ENCODE assay signal across 1 cellular context in genomic region chr14:23319746-23320583, GRCh38.
TF ChIP-seq lines count a peak whose summit lies in the region.

No MANE protein-coding gene starts in this region.

TF ChIP-seq in A549, 52 proteins besides CTCF, POLR2A, EP300 and RAD21:
- no peak for TF ChIP-seq MAX (IDR thresholded peaks at IDR 0.05)
- no peak for TF ChIP-seq NFE2L2 (conservative IDR thresholded peaks at IDR 0.05; ENCODE audit: low read length)
- TF ChIP-seq TFCP2L1 (CRISPR knock-in tag; IDR thresholded peaks at IDR 0.05), result no peak
- no peak for TF ChIP-seq JUNB (IDR thresholded peaks at IDR 0.05)
- TF ChIP-seq KDM5A (IDR thresholded peaks at IDR 0.05), result no peak
- TF ChIP-seq HOXB13 (CRISPR knock-in tag; IDR thresholded peaks at IDR 0.05; ENCODE audit: low read depth), result no peak
- TF ChIP-seq RNF2 (IDR thresholded peaks at IDR 0.05; ENCODE audit: borderline replicate concordance, low read depth), result no peak
- TF ChIP-seq RARB (CRISPR knock-in tag; IDR thresholded peaks at IDR 0.05), result no peak
- TF ChIP-seq GATA3 (IDR thresholded peaks at IDR 0.05; ENCODE audit: borderline replicate concordance), result no peak
- no peak for TF ChIP-seq ZC3H11A (IDR thresholded peaks at IDR 0.05)
- TF ChIP-seq RFX5 (IDR thresholded peaks at IDR 0.05), result no peak
- TF ChIP-seq E2F6 (IDR thresholded peaks at IDR 0.05; ENCODE audit: borderline replicate concordance, low read depth), result no peak
- no peak for TF ChIP-seq PBX3 (IDR thresholded peaks at IDR 0.05)
- TF ChIP-seq FOSB (CRISPR knock-in tag; IDR thresholded peaks at IDR 0.05), result no peak
